Comparison of ENCODE assay signal across 7 cellular contexts in genomic region chr11:34357646-34358257, GRCh38. TPM values are rescaled to one million over a fixed set of nuclear protein-coding genes. Genes with fewer than 3 reads are reported as not detected.
DNase-seq lines count a peak whose midpoint lies in the region; ATAC-seq, FAIRE-seq and TF ChIP-seq lines count a peak whose summit lies in the region.

ABTB2 (minus strand) TSS chr11:34358010.

- H3K27ac ChIP-seq in astrocyte (ENCODE audit: low read depth, low read length), result no peak within 1 kb of the TSS

- H3K27me3 Mint-ChIP-seq in astrocyte (ENCODE audit: low read depth, unreplicated experiment), result no peaks in the 10 kb centered on the region

- peak; percentile 86 for DNase-seq in GM18507 (ENCODE audit: extremely low spot score, insufficient read length, low read depth)
- DNase-seq in NCI-H187 treated with DMSO at 0.1 percent for 48 hours (lab: John Stamatoyannopoulos, UW), result peak; percentile 89
- peak; percentile 88 to 96 (median 94) for DNase-seq in T-helper 2 cell
- peak; percentile 94 for DNase-seq in astrocyte (ENCODE audit: low read depth)
- DNase-seq in hippocampal formation (lab: John Stamatoyannopoulos, UW), result peak; percentile 97
- DNase-seq in retinal pigment epithelial cell (ENCODE audit: low read depth), result peak; percentile 92

- peak within 1 kb of the TSS; percentile 83 for H3K4me3 Mint-ChIP-seq in astrocyte (ENCODE audit: unreplicated experiment)

- H3K9me3 ChIP-seq in astrocyte (ENCODE audit: insufficient read depth, low read depth, low read length), result no peaks in the 10 kb centered on the region

- peak within 1 kb of the TSS; percentile 70 for H2AFZ ChIP-seq in astrocyte (ENCODE audit: low read depth, low read length)

- peak; percentile 84 for FAIRE-seq in GM18507 (lab: Jason Lieb, UNC)
- FAIRE-seq in astrocyte (lab: Jason Lieb, UNC), result no peak

- H3K27ac Mint-ChIP-seq in astrocyte (ENCODE audit: unreplicated experiment), result peak within 1 kb of the TSS; percentile 81

- H3K4me2 ChIP-seq in astrocyte (ENCODE audit: low read length), result peak within 1 kb of the TSS; percentile 96

- H3K4me1 Mint-ChIP-seq in astrocyte (ENCODE audit: low read depth, unreplicated experiment), result peaks cover 15% of the 10 kb centered on the region

- no peaks in the 10 kb centered on the region for H3K36me3 ChIP-seq in astrocyte (ENCODE audit: insufficient read depth, low read length)

- H3K27me3 ChIP-seq in astrocyte (ENCODE audit: insufficient read depth, low read length), result peaks cover 3% of the 10 kb centered on the region

- H4K20me1 ChIP-seq in astrocyte (ENCODE audit: insufficient read depth, low read length), result peaks cover 39% of the 10 kb centered on the region

- peak; percentile 83 for ATAC-seq in HG02970 (IDR thresholded peaks at IDR 0.05; ENCODE audit: low FRiP score, unreplicated experiment)

- TF ChIP-seq CTCF in astrocyte (IDR thresholded peaks at IDR 0.05; ENCODE audit: insufficient read depth, low read depth, low read length) (no peak), retinal pigment epithelial cell (conservative IDR thresholded peaks at IDR 0.05; ENCODE audit: low read depth, low read length) (no peak)

- H3K36me3 Mint-ChIP-seq in astrocyte (ENCODE audit: low read depth, unreplicated experiment), result no peaks in the 10 kb centered on the region

- H3K4me3 ChIP-seq in astrocyte (ENCODE audit: insufficient read depth, low read depth, low read length) (peak within 1 kb of the TSS; percentile 62), retinal pigment epithelial cell (ENCODE audit: low read length) (peak within 1 kb of the TSS; percentile 64)

- H3K4me1 ChIP-seq in astrocyte (ENCODE audit: insufficient read depth, low read length), result peaks cover 26% of the 10 kb centered on the region

- H3K9me3 Mint-ChIP-seq in astrocyte (ENCODE audit: unreplicated experiment), result no peaks in the 10 kb centered on the region

- H3K9ac ChIP-seq in astrocyte (ENCODE audit: low read length), result peak within 1 kb of the TSS; percentile 75

- peaks cover 43% of the 10 kb centered on the region for H3K79me2 ChIP-seq in astrocyte (ENCODE audit: insufficient read depth, low read length)

RNA-seq across cellular contexts. Expression of gene ABTB2, which starts in this region (rescaled TPM):
- total RNA-seq in astrocyte, result 12.2 and 14.1 TPM in 2 replicates
